Comparison of ENCODE assay signal across 10 cellular contexts in the genomic region with DNA sequence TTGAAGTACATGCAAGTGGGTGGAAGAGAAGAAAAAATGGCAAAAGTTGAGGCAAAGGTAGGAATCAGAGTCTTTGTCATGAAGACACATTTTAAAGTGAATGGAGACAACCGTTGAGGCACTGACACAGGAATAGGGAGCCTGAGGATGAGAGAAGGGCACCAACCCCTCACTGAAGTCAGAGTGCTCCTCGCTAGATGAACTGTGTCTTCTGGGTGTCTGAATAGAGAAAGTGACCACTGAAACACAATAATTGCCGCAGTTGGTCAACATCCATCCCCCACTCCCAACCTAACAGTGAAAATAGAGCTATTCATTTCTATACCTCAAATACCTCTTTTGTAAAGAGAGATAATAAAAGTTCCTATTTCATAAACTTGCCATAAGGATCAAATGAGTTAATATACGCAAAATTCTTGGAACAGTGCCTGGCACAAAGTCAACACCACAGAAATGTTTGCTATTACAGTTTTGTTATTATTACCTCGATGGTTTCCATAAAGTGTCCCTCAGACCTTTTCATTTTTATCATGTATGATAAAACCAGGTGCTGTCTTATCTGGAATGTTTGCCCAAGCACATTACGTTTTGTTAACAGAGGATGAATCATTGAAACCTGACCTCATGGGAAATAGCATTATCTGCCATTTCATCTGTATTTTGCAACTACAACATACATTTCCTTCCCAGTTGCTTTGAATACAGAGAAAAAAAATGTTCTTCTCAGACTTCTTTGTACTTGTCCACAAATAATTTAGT.
A peak's percentile ranks its signal among the peaks of the same experiment; 100 is the strongest.
DNase-seq lines count a peak whose midpoint lies in the region; ATAC-seq, FAIRE-seq and TF ChIP-seq lines count a peak whose summit lies in the region.
"Had no signal": no experiment of that assay in that cellular context is flagged by ENCODE, and none has a peak within 500 bp of the region (broad histone marks: within the 10 kb centered on the region; RNA-seq: fewer than 3 reads in every experiment).

No MANE protein-coding gene starts in this region.

- ATAC-seq in HG02970 (IDR thresholded peaks at IDR 0.05; ENCODE audit: low FRiP score, unreplicated experiment), result no peak

- DNase-seq in DMS53 (lab: John Stamatoyannopoulos, UW) (peak; percentile 99), M059J (ENCODE audit: low read depth) (peak; percentile 60), RCC 7860 (ENCODE audit: low spot score) (peak; percentile 32), fibroblast of the aortic adventitia (ENCODE audit: low read depth) (peak; percentile 26), putamen (ENCODE audit: low spot score) (no peak), iPS-NIHi11 (ENCODE audit: low spot score) (no peak)
- no peak for DNase-seq in activated CD8-positive, alpha-beta memory T cell treated with anti-CD3 and anti-CD28 coated beads for 24 hours
- DNase-seq: dorsolateral prefrontal cortex, GF-D8 had no signal

- H3K4me3 ChIP-seq in fibroblast of the aortic adventitia (ENCODE audit: low read depth, low read length), result no peak overlapping the region
- H3K4me3 ChIP-seq: dorsolateral prefrontal cortex had no signal

- TF ChIP-seq CTCF in fibroblast of the aortic adventitia (IDR thresholded peaks at IDR 0.05; ENCODE audit: insufficient read depth, low read length), result no peak

- FAIRE-seq in RCC 7860 (lab: Jason Lieb, UNC), result peak; percentile 81

Comparison
In these comparisons a context has a peak if more than half of its experiments do, and no peak if none do; other contexts are left out.
1. DNase-seq: peak in DMS53 (single experiment), M059J (single experiment), RCC 7860 (single experiment) and fibroblast of the aortic adventitia (single experiment); none in putamen (single experiment), iPS-NIHi11 (single experiment) and activated CD8-positive, alpha-beta memory T cell treated with anti-CD3 and anti-CD28 coated beads for 24 hours (single experiment).